In genomic region chr2:218875692-218876246, GRCh38 we compare ENCODE assay signal across 9 cellular contexts. TPM values are rescaled to one million over a fixed set of nuclear protein-coding genes. Genes with fewer than 3 reads are reported as not detected.
"Had no signal": no experiment of that assay in that cellular context is flagged by ENCODE, and none has a peak within 500 bp of the region (broad histone marks: within the 10 kb centered on the region; RNA-seq: fewer than 3 reads in every experiment).

No MANE protein-coding gene starts in this region.

- FAIRE-seq: urothelium cell line had no signal

- DNase-seq: left cardiac atrium, left lung, sigmoid colon had no signal

- ATAC-seq: left cardiac atrium; stimulated activated memory B cell treated with anti-CD40 and anti-IgM and Interleukin-4, amounts not matched to agents 10 μg/mL and 1 μg/mL and 100 μg/mL, for 72 hours; stimulated activated naive CD8-positive, alpha-beta T cell treated with anti-CD3 and anti-CD28 coated beads, Interleukin-15, Interleukin-2, amounts not matched to agents 100 U/mL and 50 U/mL, for 24 hours had no signal

RNA-seq across cellular contexts. Expression of gene WNT10A, which starts 4.9 kb away (rescaled TPM):
- polyA plus RNA-seq: fibroblast of lung had no signal

RNA-seq across cellular contexts. Expression of gene WNT6, which starts 16.2 kb away (rescaled TPM):
- polyA plus RNA-seq: fibroblast of lung had no signal

RNA-seq across cellular contexts. Expression of gene PRKAG3, which starts 44.2 kb away (rescaled TPM):
- polyA plus RNA-seq: fibroblast of lung; naive thymus-derived CD4-positive, alpha-beta T cell; sigmoid colon; spleen had no signal
